In the genomic region with DNA sequence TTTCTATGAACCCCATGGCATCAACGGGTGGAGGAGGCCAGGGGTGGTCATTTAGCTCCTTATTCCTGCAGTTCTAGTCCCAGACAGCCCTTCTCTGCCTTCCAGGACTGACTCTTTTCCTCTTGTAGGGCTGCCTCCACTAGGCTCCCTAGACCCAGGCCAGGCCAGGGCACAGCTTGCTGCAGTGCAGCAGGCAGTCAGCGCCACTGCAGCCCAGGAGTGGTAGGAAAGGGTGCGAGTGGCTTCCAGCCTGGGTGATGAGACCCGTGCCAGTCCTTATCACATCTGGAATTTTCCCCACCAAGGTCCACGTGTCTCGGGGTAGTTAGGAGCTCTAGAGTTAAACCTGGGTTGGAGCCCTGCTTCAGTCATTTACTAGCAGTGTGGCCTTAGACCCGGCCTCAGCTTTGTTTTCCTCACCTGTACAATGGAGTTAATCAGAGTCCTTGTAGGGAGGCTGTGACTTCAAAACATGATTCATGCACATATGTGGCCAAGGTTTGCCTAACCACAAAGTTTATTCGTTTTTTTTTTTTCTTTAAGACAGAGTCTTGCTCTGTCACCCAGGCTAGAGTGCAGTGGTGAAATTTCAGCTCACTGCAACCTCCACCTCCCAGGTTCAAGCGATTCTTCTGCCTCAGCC, we compare ENCODE assay signal across 13 cellular contexts. TPM values are rescaled to one million over a fixed set of nuclear protein-coding genes. Genes with fewer than 3 reads are reported as not detected.
DNase-seq lines count a peak whose midpoint lies in the region; ATAC-seq and TF ChIP-seq lines count a peak whose summit lies in the region.
"Had no signal": no experiment of that assay in that cellular context is flagged by ENCODE, and none has a peak within 500 bp of the region (broad histone marks: within the 10 kb centered on the region; RNA-seq: fewer than 3 reads in every experiment).

No MANE protein-coding gene starts in this region.

- TF ChIP-seq CTCF in foreskin keratinocyte (conservative IDR thresholded peaks at IDR 0.05) (no peak), CD14-positive monocyte (IDR thresholded peaks at IDR 0.05) (no peak)

- H3K9me3 Mint-ChIP-seq in activated T-helper 2 cell treated with anti-CD3 and anti-CD28 coated beads, Interferon-gamma antibody, Interleukin-2, Interleukin-4, amounts not matched to agents 10 μg/mL and 5 μg/mL and 100 μg/mL, durations not matched to agents 14 hours and 24 hours and 36 hours = no peaks in the 10 kb centered on the region
- no peaks in the 10 kb centered on the region for H3K9me3 Mint-ChIP-seq in CD14-positive monocyte

- peak overlapping the region; percentile 50 for H3K27ac Mint-ChIP-seq in activated T-helper 2 cell treated with anti-CD3 and anti-CD28 coated beads, Interferon-gamma antibody, Interleukin-2, Interleukin-4, amounts not matched to agents 10 μg/mL and 5 μg/mL and 100 μg/mL, durations not matched to agents 14 hours and 24 hours and 36 hours
- peak overlapping the region in 1 of 7 donors; percentile 41 for H3K27ac Mint-ChIP-seq in CD14-positive monocyte

- H3K27me3 ChIP-seq in foreskin keratinocyte = no peaks in the 10 kb centered on the region
- H3K27me3 ChIP-seq: right atrium auricular region had no signal

- H3K27me3 Mint-ChIP-seq in activated T-helper 2 cell treated with anti-CD3 and anti-CD28 coated beads, Interferon-gamma antibody, Interleukin-2, Interleukin-4, amounts not matched to agents 10 μg/mL and 5 μg/mL and 100 μg/mL, durations not matched to agents 14 hours and 24 hours and 36 hours (ENCODE audit: low read depth) = no peaks in the 10 kb centered on the region
- H3K27me3 Mint-ChIP-seq in CD14-positive monocyte (ENCODE audit: low read depth in 3 of 3) = peaks cover 4 to 10% (median 5%) of the 10 kb centered on the region in 3 donors

- ATAC-seq in foreskin keratinocyte (peak; percentile 18), HG03460 (IDR thresholded peaks at IDR 0.05; ENCODE audit: unreplicated experiment) (no peak), GM18870 (IDR thresholded peaks at IDR 0.05; ENCODE audit: unreplicated experiment) (no peak)

- H3K36me3 Mint-ChIP-seq in activated T-helper 2 cell treated with anti-CD3 and anti-CD28 coated beads, Interferon-gamma antibody, Interleukin-2, Interleukin-4, amounts not matched to agents 10 μg/mL and 5 μg/mL and 100 μg/mL, durations not matched to agents 14 hours and 24 hours and 36 hours (ENCODE audit: low read depth) = no peaks in the 10 kb centered on the region
- no peaks in the 10 kb centered on the region for H3K36me3 Mint-ChIP-seq in CD14-positive monocyte

- H3K27ac ChIP-seq in foreskin keratinocyte = no peak overlapping the region
- H3K27ac ChIP-seq: right atrium auricular region had no signal

- in situ Hi-C loops in Caki2 (cut with HindIII; ENCODE audit: low pct_unique_long_range_greater_than_20kb, low sequenced_read_pairs) = no loop called here

- intact Hi-C loops in activated T-helper 2 cell treated with anti-CD3 and anti-CD28 coated beads, Interferon-gamma antibody, Interleukin-2, Interleukin-4, amounts not matched to agents 10 μg/mL and 5 μg/mL and 100 μg/mL, durations not matched to agents 14 hours and 24 hours and 36 hours (cut with micrococcal nuclease) = loop anchor here (2.0 to 10.0 kb wide), 2 partner anchors 164 to 182 kb away; partner anchors contain the start of gene ARHGAP17
- intact Hi-C loops in CD14-positive monocyte (cut with micrococcal nuclease) = no loop called here

- DNase-seq in Caki2 (ENCODE audit: low read depth) (peak; percentile 46), HT1080 (ENCODE audit: low read depth) (peak; percentile 82), foreskin keratinocyte (peak in 1 of 2 donors; percentile 61), CD14-positive monocyte (ENCODE audit: low spot score) (no peak), inferior parietal cortex (ENCODE audit: extremely low spot score) (no peak)
- DNase-seq in activated T-helper 2 cell treated with anti-CD3 and anti-CD28 coated beads, Interferon-gamma antibody, Interleukin-2, Interleukin-4, amounts not matched to agents 10 μg/mL and 5 μg/mL and 100 μg/mL, durations not matched to agents 14 hours and 24 hours and 36 hours (ENCODE audit: low spot score) = no peak
- DNase-seq: aorta, H7, NCI-H2081 had no signal

- H3K4me3 Mint-ChIP-seq in activated T-helper 2 cell treated with anti-CD3 and anti-CD28 coated beads, Interferon-gamma antibody, Interleukin-2, Interleukin-4, amounts not matched to agents 10 μg/mL and 5 μg/mL and 100 μg/mL, durations not matched to agents 14 hours and 24 hours and 36 hours (ENCODE audit: low read depth) = no peak overlapping the region
- no peak overlapping the region for H3K4me3 Mint-ChIP-seq in CD14-positive monocyte

- H3K4me1 ChIP-seq in foreskin keratinocyte = peaks cover 8% of the 10 kb centered on the region

- H3K4me1 Mint-ChIP-seq in activated T-helper 2 cell treated with anti-CD3 and anti-CD28 coated beads, Interferon-gamma antibody, Interleukin-2, Interleukin-4, amounts not matched to agents 10 μg/mL and 5 μg/mL and 100 μg/mL, durations not matched to agents 14 hours and 24 hours and 36 hours (ENCODE audit: low read depth) = peaks cover 19% of the 10 kb centered on the region
- no peaks in the 10 kb centered on the region for H3K4me1 Mint-ChIP-seq in CD14-positive monocyte

RNA-seq across cellular contexts. Expression of gene SLC5A11, which starts 4.6 kb away (rescaled TPM):
- total RNA-seq in Caki2 (2014; rRNA removed; shearing (Covaris generic); ENCODE audit: low replicate concordance) = not detected in 2 replicates
- total RNA-seq in HT1080 (2014; rRNA removed; shearing (Covaris generic)) = 0.06 TPM in 1 of 2 replicates, not detected in the other
- not detected in 2 replicates for polyA plus RNA-seq in HT1080 (2015; cell fraction: cytosol; rRNA removed)
- polyA plus RNA-seq in HT1080 (2015; cell fraction: nucleus; rRNA removed) = not detected in 2 replicates
- total RNA-seq in activated T-helper 2 cell treated with anti-CD3 and anti-CD28 coated beads, Interferon-gamma antibody, Interleukin-2, Interleukin-4, amounts not matched to agents 10 μg/mL and 5 μg/mL and 100 μg/mL, durations not matched to agents 14 hours and 24 hours and 36 hours = not detected in 2 replicates
- not detected in 2 replicates for total RNA-seq in foreskin keratinocyte
- polyA plus RNA-seq in foreskin keratinocyte (not detected in 2 replicates), CD14-positive monocyte (not detected)
- total RNA-seq: aorta, H7, myocyte, right atrium auricular region had no signal

Comparison
In these comparisons a context has a peak if more than half of its experiments do, and no peak if none do; other contexts are left out.
1. DNase-seq: peak in Caki2 (single experiment) and HT1080 (single experiment); none in activated T-helper 2 cell treated with anti-CD3 and anti-CD28 coated beads, Interferon-gamma antibody, Interleukin-2, Interleukin-4, amounts not matched to agents 10 μg/mL and 5 μg/mL and 100 μg/mL, durations not matched to agents 14 hours and 24 hours and 36 hours (single experiment), CD14-positive monocyte (single experiment) and inferior parietal cortex (single experiment).